Comparison of ENCODE assay signal across 9 cellular contexts in the genomic region with DNA sequence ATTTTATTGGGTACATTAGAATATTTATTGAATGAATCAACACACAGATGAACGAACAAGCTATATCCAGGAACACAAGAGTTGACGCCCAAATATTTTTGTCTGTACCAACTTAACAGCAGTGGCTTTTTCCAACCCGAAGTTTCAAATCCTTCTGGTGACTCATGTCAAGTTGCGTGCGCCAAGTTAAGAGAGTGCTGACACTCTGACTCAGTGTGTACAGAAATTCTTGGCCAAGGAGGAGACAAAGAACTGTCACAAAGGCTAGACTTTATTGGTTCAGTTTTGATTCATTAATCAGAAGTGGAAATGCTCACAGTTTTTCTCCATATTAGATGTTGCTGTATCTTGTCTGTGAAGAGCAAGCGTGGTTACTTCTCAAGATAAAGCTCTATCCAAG. TPM values are rescaled to one million over a fixed set of nuclear protein-coding genes. Genes with fewer than 3 reads are reported as not detected.
DNase-seq lines count a peak whose midpoint lies in the region; ATAC-seq and TF ChIP-seq lines count a peak whose summit lies in the region.
"Had no signal": no experiment of that assay in that cellular context is flagged by ENCODE, and none has a peak within 500 bp of the region (broad histone marks: within the 10 kb centered on the region; RNA-seq: fewer than 3 reads in every experiment).

No MANE protein-coding gene starts in this region.

- no peaks in the 10 kb centered on the region for H3K27me3 ChIP-seq in mucosa of rectum (ENCODE audit: control insufficient read depth in 2 of 2, insufficient read depth in 2 of 2, low read length in 2 of 2)

- no peaks in the 10 kb centered on the region for H3K36me3 ChIP-seq in mucosa of rectum (ENCODE audit: control insufficient read depth in 2 of 2, insufficient read depth in 2 of 2, low read length in 2 of 2)

- DNase-seq in AG09309 (ENCODE audit: low read depth) (peak; percentile 68), NCI-H446 (lab: John Stamatoyannopoulos, UW) (peak; percentile 48 to 72), dermis blood vessel endothelial cell (peak; percentile 88), NCI-H2171 treated with DMSO at 0.1 percent for 48 hours (lab: John Stamatoyannopoulos, UW) (no peak), GM13977 (ENCODE audit: low spot score) (no peak)
- no peak for DNase-seq in activated effector memory CD4-positive, alpha-beta T cell treated with Interleukin-2 at 50 U/mL for 16 hours
- DNase-seq: cerebellar nuclear complex had no signal

- no peak overlapping the region for H3K4me3 ChIP-seq in AG09309 (ENCODE audit: control insufficient read depth, low read depth, low read length)
- H3K4me3 ChIP-seq in mucosa of rectum (ENCODE audit: low read length in 2 of 2) = no peak overlapping the region

- no peaks in the 10 kb centered on the region for H3K9me3 ChIP-seq in mucosa of rectum (ENCODE audit: control insufficient read depth in 2 of 2, low read length in 2 of 2)

- TF ChIP-seq CTCF in AG09309 (IDR thresholded peaks at IDR 0.05; ENCODE audit: control insufficient read depth, insufficient read depth, low read depth, low read length, missing control alignments) (no peak), GM13977 (IDR thresholded peaks at IDR 0.05; ENCODE audit: extremely low read depth, insufficient read depth, missing control alignments) (no peak)

- in situ Hi-C loops in GM13977 (cut with MboI; ENCODE audit: low pct_unique_long_range_greater_than_20kb, low sequenced_read_pairs, unreplicated experiment) = no loop called here

- H3K4me1 ChIP-seq in mucosa of rectum (ENCODE audit: control insufficient read depth in 2 of 2, insufficient read depth in 2 of 2, low read length in 2 of 2) = peaks cover 0 to 11% of the 10 kb centered on the region in 2 donors

- peak overlapping the region; percentile 41 for H3K27ac ChIP-seq in mucosa of rectum (ENCODE audit: low read depth in 2 of 2, low read length in 2 of 2)

- ATAC-seq in HG03571 (IDR thresholded peaks at IDR 0.05; ENCODE audit: unreplicated experiment) = no peak

- H3K9ac ChIP-seq in mucosa of rectum (ENCODE audit: low read depth in 1 of 2, low read length in 2 of 2) = no peak overlapping the region

RNA-seq across cellular contexts. Expression of a gene that starts 59.6 kb away (rescaled TPM):
- total RNA-seq in dermis blood vessel endothelial cell = 7.0 and 7.4 TPM in 2 replicates

Comparison
In these comparisons a context has a peak if more than half of its experiments do, and no peak if none do; other contexts are left out.
1. DNase-seq: peak in AG09309 (single experiment), NCI-H446 (2 of 2) and dermis blood vessel endothelial cell (single experiment); none in activated effector memory CD4-positive, alpha-beta T cell treated with Interleukin-2 at 50 U/mL for 16 hours (single experiment), NCI-H2171 treated with DMSO at 0.1 percent for 48 hours (single experiment) and GM13977 (single experiment).